Comparison of ENCODE assay signal across 1 cellular context in the genomic region with DNA sequence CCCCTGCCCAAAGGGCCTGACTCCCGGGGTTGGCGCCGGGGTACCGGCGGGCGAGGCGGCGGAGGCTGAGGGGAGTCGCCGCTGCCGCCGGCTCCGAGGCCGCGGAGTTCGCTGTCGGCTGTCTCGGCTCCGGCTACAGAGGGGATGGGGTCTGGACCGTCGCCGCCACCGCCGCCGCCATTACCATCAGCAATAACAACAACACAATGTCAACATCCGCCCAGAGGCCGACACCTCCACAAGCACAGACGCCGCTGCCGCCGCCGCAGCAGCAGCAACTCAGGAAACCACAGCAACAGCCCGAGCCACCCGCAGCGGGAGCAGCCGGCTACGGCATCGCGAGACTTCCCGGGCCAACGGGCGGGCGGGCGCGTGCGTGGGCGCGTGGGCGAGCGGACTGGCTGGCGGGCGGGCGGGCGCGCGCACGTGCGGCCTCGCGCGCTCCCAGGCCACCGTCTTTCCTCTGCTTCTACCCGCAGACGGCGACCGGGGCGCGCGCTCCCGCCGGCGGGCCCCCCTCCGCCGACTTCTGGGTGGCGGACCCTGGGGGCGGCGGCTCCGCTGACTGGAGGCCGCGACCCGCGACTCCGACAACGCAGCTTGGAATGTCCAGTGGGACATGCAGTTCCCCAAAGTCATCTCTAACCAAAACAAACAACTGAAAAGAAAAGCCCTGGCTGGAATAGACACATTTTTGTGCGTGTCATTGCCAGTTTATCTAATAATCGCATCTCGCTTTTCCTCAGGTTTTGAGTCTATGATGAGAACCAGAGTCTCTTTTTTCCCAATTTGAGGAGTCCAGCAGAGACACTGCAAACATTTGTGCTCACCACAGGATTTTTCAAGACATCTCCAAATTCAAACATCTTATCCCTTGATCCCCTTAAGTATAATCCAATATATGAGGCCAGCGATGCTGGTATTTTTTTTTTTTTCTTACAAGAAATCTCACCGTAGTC.
TF ChIP-seq lines count a peak whose summit lies in the region.

A gene (minus strand): TSS at position 289 of the 959 bp plus-strand sequence. CDS start 305 bp downstream, outside the sequence.

TF ChIP-seq in K562, 482 proteins besides CTCF, POLR2A, EP300 and RAD21 (continued from another document and continues in another):
- TF ChIP-seq RBM39 (optimal IDR thresholded peaks at IDR 0.05; ENCODE audit: low read depth, low read length) (no peak), POLR2AphosphoS5 (IDR thresholded peaks at IDR 0.05; ENCODE audit: control insufficient read depth, insufficient read depth, low read depth, low read length) (peak; percentile 76), SMAD4 (CRISPR knock-in tag; conservative IDR thresholded peaks at IDR 0.05) (peak; percentile 95), ZZZ3 (IDR thresholded peaks at IDR 0.05) (no peak), RBFOX2 (IDR thresholded peaks at IDR 0.05; ENCODE audit: low read depth, low read length) (peak; percentile 92), CTBP1 (IDR thresholded peaks at IDR 0.05; ENCODE audit: borderline replicate concordance) (peak; percentile 69; the same call in 1 of the 2 replicates), ZNF644 (tag; IDR thresholded peaks at IDR 0.05; ENCODE audit: low read depth) (peak; percentile 78; the same call in 1 of the 2 replicates), NFIC (IDR thresholded peaks at IDR 0.05) (peak; percentile 21; the same call in 1 of the 2 replicates), FOXA3 (CRISPR knock-in tag; conservative IDR thresholded peaks at IDR 0.05 in 1 of 2, IDR thresholded peaks at IDR 0.05 in 1 of 2) (peak; percentile 57 to 79; a peak in 2 of 4 replicates), ETV5 (CRISPR knock-in tag; IDR thresholded peaks at IDR 0.05; ENCODE audit: low read depth) (no peak), POLR2G (IDR thresholded peaks at IDR 0.05; ENCODE audit: low read depth, low read length) (peak; percentile 95), MEIS2 (IDR thresholded peaks at IDR 0.05; ENCODE audit: partially characterized antibody) (peak; percentile 19), NR4A1 (CRISPR knock-in tag; IDR thresholded peaks at IDR 0.05) (no peak), NR4A1 (tag; IDR thresholded peaks at IDR 0.05) (0 out of 2 replicates have a peak, but pooled peaks have one; percentile 49), SLC30A9 (CRISPR knock-in tag; IDR thresholded peaks at IDR 0.05) (no peak), CXXC5 (CRISPR knock-in tag; IDR thresholded peaks at IDR 0.05) (peak; percentile 91), EP400 (IDR thresholded peaks at IDR 0.05) (peak; percentile 45; the same call in 1 of the 2 replicates), ASH1L (IDR thresholded peaks at IDR 0.05; ENCODE audit: borderline replicate concordance, low read depth, partially characterized antibody) (no peak), RBM34 (IDR thresholded peaks at IDR 0.05; ENCODE audit: borderline replicate concordance, insufficient read depth, low read length) (no peak), CBX1 (IDR thresholded peaks at IDR 0.05; ENCODE audit: low read depth) (peak; percentile 75), ZNF354B (CRISPR knock-in tag; IDR thresholded peaks at IDR 0.05) (no peak), SUPT5H (IDR thresholded peaks at IDR 0.05) (peak; percentile 90), RFX5 (IDR thresholded peaks at IDR 0.05; ENCODE audit: low read depth, low read length) (no peak), CHD2 (IDR thresholded peaks at IDR 0.05; ENCODE audit: low read depth, low read length) (peak; percentile 95), HNRNPUL1 (IDR thresholded peaks at IDR 0.05; ENCODE audit: low read length) (no peak), NONO (IDR thresholded peaks at IDR 0.05; ENCODE audit: low read depth in 2 of 2, low read length in 1 of 2) (peak in 1 of 2 experiments; percentile 50; a peak in 1 of 4 replicates), SRSF3 (IDR thresholded peaks at IDR 0.05; ENCODE audit: insufficient read depth, low read length) (0 out of 2 replicates have a peak, but pooled peaks have one; percentile 42), CREM (IDR thresholded peaks at IDR 0.05; ENCODE audit: low read depth) (peak; percentile 53; the same call in 1 of the 2 replicates)
- TF ChIP-seq, protein P1, sequence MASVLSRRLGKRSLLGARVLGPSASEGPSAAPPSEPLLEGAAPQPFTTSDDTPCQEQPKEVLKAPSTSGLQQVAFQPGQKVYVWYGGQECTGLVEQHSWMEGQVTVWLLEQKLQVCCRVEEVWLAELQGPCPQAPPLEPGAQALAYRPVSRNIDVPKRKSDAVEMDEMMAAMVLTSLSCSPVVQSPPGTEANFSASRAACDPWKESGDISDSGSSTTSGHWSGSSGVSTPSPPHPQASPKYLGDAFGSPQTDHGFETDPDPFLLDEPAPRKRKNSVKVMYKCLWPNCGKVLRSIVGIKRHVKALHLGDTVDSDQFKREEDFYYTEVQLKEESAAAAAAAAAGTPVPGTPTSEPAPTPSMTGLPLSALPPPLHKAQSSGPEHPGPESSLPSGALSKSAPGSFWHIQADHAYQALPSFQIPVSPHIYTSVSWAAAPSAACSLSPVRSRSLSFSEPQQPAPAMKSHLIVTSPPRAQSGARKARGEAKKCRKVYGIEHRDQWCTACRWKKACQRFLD (CRISPR knock-in tag; IDR thresholded peaks at IDR 0.05): peak; percentile 97
- TF ChIP-seq, protein P2, sequence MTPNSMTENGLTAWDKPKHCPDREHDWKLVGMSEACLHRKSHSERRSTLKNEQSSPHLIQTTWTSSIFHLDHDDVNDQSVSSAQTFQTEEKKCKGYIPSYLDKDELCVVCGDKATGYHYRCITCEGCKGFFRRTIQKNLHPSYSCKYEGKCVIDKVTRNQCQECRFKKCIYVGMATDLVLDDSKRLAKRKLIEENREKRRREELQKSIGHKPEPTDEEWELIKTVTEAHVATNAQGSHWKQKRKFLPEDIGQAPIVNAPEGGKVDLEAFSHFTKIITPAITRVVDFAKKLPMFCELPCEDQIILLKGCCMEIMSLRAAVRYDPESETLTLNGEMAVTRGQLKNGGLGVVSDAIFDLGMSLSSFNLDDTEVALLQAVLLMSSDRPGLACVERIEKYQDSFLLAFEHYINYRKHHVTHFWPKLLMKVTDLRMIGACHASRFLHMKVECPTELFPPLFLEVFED (CRISPR knock-in tag; conservative IDR thresholded peaks at IDR 0.05): no peak
- TF ChIP-seq, protein P3, sequence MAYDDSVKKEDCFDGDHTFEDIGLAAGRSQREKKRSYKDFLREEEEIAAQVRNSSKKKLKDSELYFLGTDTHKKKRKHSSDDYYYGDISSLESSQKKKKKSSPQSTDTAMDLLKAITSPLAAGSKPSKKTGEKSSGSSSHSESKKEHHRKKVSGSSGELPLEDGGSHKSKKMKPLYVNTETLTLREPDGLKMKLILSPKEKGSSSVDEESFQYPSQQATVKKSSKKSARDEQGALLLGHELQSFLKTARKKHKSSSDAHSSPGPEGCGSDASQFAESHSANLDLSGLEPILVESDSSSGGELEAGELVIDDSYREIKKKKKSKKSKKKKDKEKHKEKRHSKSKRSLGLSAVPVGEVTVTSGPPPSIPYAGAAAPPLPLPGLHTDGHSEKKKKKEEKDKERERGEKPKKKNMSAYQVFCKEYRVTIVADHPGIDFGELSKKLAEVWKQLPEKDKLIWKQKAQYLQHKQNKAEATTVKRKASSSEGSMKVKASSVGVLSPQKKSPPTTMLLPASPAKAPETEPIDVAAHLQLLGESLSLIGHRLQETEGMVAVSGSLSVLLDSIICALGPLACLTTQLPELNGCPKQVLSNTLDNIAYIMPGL (CRISPR knock-in tag; IDR thresholded peaks at IDR 0.05): peak; percentile 27; the same call in 1 of the 2 replicates
- TF ChIP-seq, protein P4, sequence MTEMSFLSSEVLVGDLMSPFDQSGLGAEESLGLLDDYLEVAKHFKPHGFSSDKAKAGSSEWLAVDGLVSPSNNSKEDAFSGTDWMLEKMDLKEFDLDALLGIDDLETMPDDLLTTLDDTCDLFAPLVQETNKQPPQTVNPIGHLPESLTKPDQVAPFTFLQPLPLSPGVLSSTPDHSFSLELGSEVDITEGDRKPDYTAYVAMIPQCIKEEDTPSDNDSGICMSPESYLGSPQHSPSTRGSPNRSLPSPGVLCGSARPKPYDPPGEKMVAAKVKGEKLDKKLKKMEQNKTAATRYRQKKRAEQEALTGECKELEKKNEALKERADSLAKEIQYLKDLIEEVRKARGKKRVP (CRISPR knock-in tag; IDR thresholded peaks at IDR 0.05): peak; percentile 47; the same call in 1 of the 2 replicates
- TF ChIP-seq, protein P5, sequence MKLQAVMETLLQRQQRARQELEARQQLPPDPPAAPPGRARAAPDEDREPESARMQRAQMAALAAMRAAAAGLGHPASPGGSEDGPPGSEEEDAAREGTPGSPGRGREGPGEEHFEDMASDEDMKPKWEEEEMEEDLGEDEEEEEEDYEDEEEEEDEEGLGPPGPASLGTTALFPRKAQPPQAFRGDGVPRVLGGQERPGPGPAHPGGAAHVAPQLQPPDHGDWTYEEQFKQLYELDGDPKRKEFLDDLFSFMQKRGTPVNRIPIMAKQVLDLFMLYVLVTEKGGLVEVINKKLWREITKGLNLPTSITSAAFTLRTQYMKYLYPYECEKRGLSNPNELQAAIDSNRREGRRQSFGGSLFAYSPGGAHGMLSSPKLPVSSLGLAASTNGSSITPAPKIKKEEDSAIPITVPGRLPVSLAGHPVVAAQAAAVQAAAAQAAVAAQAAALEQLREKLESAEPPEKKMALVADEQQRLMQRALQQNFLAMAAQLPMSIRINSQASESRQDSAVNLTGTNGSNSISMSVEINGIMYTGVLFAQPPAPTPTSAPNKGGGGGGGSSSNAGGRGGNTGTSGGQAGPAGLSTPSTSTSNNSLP (IDR thresholded peaks at IDR 0.05; ENCODE audit: borderline replicate concordance, low read depth, low read length): no peak
- TF ChIP-seq, protein P6, sequence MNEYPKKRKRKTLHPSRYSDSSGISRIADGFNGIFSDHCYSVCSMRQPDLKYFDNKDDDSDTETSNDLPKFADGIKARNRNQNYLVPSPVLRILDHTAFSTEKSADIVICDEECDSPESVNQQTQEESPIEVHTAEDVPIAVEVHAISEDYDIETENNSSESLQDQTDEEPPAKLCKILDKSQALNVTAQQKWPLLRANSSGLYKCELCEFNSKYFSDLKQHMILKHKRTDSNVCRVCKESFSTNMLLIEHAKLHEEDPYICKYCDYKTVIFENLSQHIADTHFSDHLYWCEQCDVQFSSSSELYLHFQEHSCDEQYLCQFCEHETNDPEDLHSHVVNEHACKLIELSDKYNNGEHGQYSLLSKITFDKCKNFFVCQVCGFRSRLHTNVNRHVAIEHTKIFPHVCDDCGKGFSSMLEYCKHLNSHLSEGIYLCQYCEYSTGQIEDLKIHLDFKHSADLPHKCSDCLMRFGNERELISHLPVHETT (CRISPR knock-in tag; conservative IDR thresholded peaks at IDR 0.05 in 1 of 2, IDR thresholded peaks at IDR 0.05 in 1 of 2): peak in 1 of 2 experiments; percentile 92; a peak in 2 of 4 replicates
- TF ChIP-seq, protein P7, sequence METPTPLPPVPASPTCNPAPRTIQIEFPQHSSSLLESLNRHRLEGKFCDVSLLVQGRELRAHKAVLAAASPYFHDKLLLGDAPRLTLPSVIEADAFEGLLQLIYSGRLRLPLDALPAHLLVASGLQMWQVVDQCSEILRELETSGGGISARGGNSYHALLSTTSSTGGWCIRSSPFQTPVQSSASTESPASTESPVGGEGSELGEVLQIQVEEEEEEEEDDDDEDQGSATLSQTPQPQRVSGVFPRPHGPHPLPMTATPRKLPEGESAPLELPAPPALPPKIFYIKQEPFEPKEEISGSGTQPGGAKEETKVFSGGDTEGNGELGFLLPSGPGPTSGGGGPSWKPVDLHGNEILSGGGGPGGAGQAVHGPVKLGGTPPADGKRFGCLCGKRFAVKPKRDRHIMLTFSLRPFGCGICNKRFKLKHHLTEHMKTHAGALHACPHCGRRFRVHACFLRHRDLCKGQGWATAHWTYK (CRISPR knock-in tag; IDR thresholded peaks at IDR 0.05): 0 out of 2 replicates have a peak, but pooled peaks have one; percentile 46
- TF ChIP-seq, protein P8, sequence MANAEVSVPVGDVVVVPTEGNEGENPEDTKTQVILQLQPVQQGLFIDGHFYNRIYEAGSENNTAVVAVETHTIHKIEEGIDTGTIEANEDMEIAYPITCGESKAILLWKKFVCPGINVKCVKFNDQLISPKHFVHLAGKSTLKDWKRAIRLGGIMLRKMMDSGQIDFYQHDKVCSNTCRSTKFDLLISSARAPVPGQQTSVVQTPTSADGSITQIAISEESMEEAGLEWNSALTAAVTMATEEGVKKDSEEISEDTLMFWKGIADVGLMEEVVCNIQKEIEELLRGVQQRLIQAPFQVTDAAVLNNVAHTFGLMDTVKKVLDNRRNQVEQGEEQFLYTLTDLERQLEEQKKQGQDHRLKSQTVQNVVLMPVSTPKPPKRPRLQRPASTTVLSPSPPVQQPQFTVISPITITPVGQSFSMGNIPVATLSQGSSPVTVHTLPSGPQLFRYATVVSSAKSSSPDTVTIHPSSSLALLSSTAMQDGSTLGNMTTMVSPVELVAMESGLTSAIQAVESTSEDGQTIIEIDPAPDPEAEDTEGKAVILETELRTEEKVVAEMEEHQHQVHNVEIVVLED (CRISPR knock-in tag; IDR thresholded peaks at IDR 0.05): peak; percentile 81
- TF ChIP-seq, protein P9, sequence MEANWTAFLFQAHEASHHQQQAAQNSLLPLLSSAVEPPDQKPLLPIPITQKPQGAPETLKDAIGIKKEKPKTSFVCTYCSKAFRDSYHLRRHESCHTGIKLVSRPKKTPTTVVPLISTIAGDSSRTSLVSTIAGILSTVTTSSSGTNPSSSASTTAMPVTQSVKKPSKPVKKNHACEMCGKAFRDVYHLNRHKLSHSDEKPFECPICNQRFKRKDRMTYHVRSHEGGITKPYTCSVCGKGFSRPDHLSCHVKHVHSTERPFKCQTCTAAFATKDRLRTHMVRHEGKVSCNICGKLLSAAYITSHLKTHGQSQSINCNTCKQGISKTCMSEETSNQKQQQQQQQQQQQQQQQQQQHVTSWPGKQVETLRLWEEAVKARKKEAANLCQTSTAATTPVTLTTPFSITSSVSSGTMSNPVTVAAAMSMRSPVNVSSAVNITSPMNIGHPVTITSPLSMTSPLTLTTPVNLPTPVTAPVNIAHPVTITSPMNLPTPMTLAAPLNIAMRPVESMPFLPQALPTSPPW (CRISPR knock-in tag; IDR thresholded peaks at IDR 0.05): peak; percentile 91
- TF ChIP-seq, protein P10, sequence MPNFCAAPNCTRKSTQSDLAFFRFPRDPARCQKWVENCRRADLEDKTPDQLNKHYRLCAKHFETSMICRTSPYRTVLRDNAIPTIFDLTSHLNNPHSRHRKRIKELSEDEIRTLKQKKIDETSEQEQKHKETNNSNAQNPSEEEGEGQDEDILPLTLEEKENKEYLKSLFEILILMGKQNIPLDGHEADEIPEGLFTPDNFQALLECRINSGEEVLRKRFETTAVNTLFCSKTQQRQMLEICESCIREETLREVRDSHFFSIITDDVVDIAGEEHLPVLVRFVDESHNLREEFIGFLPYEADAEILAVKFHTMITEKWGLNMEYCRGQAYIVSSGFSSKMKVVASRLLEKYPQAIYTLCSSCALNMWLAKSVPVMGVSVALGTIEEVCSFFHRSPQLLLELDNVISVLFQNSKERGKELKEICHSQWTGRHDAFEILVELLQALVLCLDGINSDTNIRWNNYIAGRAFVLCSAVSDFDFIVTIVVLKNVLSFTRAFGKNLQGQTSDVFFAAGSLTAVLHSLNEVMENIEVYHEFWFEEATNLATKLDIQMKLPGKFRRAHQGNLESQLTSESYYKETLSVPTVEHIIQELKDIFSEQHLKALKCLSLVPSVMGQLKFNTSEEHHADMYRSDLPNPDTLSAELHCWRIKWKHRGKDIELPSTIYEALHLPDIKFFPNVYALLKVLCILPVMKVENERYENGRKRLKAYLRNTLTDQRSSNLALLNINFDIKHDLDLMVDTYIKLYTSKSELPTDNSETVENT (CRISPR knock-in tag; IDR thresholded peaks at IDR 0.05): 0 out of 2 replicates have a peak, but pooled peaks have one; percentile 29
